ENCODE assay signal across 13 cellular contexts in genomic region chr2:201858267-201858666, GRCh38. TPM values are rescaled to one million over a fixed set of nuclear protein-coding genes. Genes with fewer than 3 reads are reported as not detected.
DNase-seq lines count a peak whose midpoint lies in the region; ATAC-seq and TF ChIP-seq lines count a peak whose summit lies in the region.
"Had no signal": no experiment of that assay in that cellular context is flagged by ENCODE, and none has a peak within 500 bp of the region (broad histone marks: within the 10 kb centered on the region; RNA-seq: fewer than 3 reads in every experiment).

No MANE protein-coding gene starts in this region.

- no peak overlapping the region for H3K27ac ChIP-seq in DOHH2 (ENCODE audit: low read depth, low read length)
- H3K27ac ChIP-seq in Panc1 (ENCODE audit: low read length), result 0 out of 2 replicates have a peak overlapping the region, but pooled peaks have one; percentile 1
- no peak overlapping the region for H3K27ac ChIP-seq in caudate nucleus (ENCODE audit: low read depth, low read length)
- H3K27ac ChIP-seq in PC-3 (ENCODE audit: low read length), result no peak overlapping the region
- H3K27ac ChIP-seq: foreskin keratinocyte had no signal

- H3K9me3 ChIP-seq in DOHH2 (ENCODE audit: control insufficient read depth, insufficient read depth, low read length), result no peaks in the 10 kb centered on the region
- H3K9me3 ChIP-seq in Panc1 (ENCODE audit: control insufficient read depth, insufficient read depth, low read depth, low read length), result no peaks in the 10 kb centered on the region
- H3K9me3 ChIP-seq in iPS-18c (ENCODE audit: control insufficient read depth, insufficient read depth, low read length), result no peaks in the 10 kb centered on the region
- no peaks in the 10 kb centered on the region for H3K9me3 ChIP-seq in PC-3 (ENCODE audit: low read length)

- peak overlapping the region; percentile 27 for H3K27ac Mint-ChIP-seq in osteocyte (ENCODE audit: unreplicated experiment)
- H3K27ac Mint-ChIP-seq: activated B cell treated with CpG ODN at 0.5 μM for 24 hours, T-helper 17 cell had no signal

- no peak overlapping the region for H3K9ac ChIP-seq in PC-3 (ENCODE audit: low read length)

- H3K27me3 Mint-ChIP-seq in osteocyte (ENCODE audit: unreplicated experiment), result no peaks in the 10 kb centered on the region

- no peak overlapping the region for H3K4me3 Mint-ChIP-seq in osteocyte (ENCODE audit: unreplicated experiment)
- H3K4me3 Mint-ChIP-seq: activated B cell treated with CpG ODN at 0.5 μM for 24 hours had no signal

- in situ Hi-C loops in Panc1 (cut with HindIII; ENCODE audit: low pct_unique_long_range_greater_than_20kb, low sequenced_read_pairs), result no loop called here

- TF ChIP-seq CTCF in DOHH2 (IDR thresholded peaks at IDR 0.05; ENCODE audit: low read depth, low read length, poor library complexity, severe bottlenecking) (no peak), Panc1 (IDR thresholded peaks at IDR 0.05) (no peak), osteocyte (IDR thresholded peaks at IDR 0.05) (no peak), PC-3 (conservative IDR thresholded peaks at IDR 0.05; ENCODE audit: low read depth, low read length) (no peak)

- no peak overlapping the region for H2AFZ ChIP-seq in PC-3 (ENCODE audit: low read length)

- peak overlapping the region; percentile 20; the same call in 1 of the 2 replicates for H3K4me2 ChIP-seq in DOHH2 (ENCODE audit: low read length)
- no peak overlapping the region for H3K4me2 ChIP-seq in PC-3 (ENCODE audit: low read length)

- intact Hi-C loops in Panc1 (cut with micrococcal nuclease; ENCODE audit: unreplicated experiment) (no loop called here), PC-3 (cut with micrococcal nuclease) (no loop called here)

- no peaks in the 10 kb centered on the region for H4K20me1 ChIP-seq in DOHH2 (ENCODE audit: control insufficient read depth, insufficient read depth, low read depth, low read length)
- no peaks in the 10 kb centered on the region for H4K20me1 ChIP-seq in PC-3 (ENCODE audit: low read length)

- CTCF ChIA-PET in Panc1 (lab: Charles Lee) (no interaction called here), PC-3 (lab: Charles Lee) (no interaction called here)

- H3K27me3 ChIP-seq in DOHH2 (ENCODE audit: control insufficient read depth, low read length) (peaks cover 29% of the 10 kb centered on the region), Panc1 (ENCODE audit: control insufficient read depth, insufficient read depth, low read length) (no peaks in the 10 kb centered on the region), PC-3 (ENCODE audit: low read length) (no peaks in the 10 kb centered on the region)
- H3K27me3 ChIP-seq: foreskin keratinocyte had no signal

- no peaks in the 10 kb centered on the region for H3K9me3 Mint-ChIP-seq in osteocyte (ENCODE audit: unreplicated experiment)
- H3K9me3 Mint-ChIP-seq: activated B cell treated with CpG ODN at 0.5 μM for 24 hours had no signal

- no peaks in the 10 kb centered on the region for H3K36me3 Mint-ChIP-seq in osteocyte (ENCODE audit: unreplicated experiment)

- no peaks in the 10 kb centered on the region for H3K9me2 ChIP-seq in DOHH2 (replicated peaks; ENCODE audit: control insufficient read depth, low read length)
- no peaks in the 10 kb centered on the region for H3K9me2 ChIP-seq in PC-3 (replicated peaks; ENCODE audit: low read length)

- H3F3A ChIP-seq in DOHH2 (ENCODE audit: control insufficient read depth, insufficient read depth) (no peaks in the 10 kb centered on the region), PC-3 (ENCODE audit: low read length, unreplicated experiment) (no peaks in the 10 kb centered on the region)

- no TSS peak for BruUV-seq in Panc1 (replicated peaks; lab: Mats Ljungman, UMichigan)
- no TSS peak for BruUV-seq in PC-3 (replicated peaks; lab: Mats Ljungman, UMichigan)

- H3K4me1 Mint-ChIP-seq in osteocyte (ENCODE audit: unreplicated experiment), result peaks cover 36% of the 10 kb centered on the region

- H3K79me2 ChIP-seq in DOHH2 (ENCODE audit: control insufficient read depth, low read length) (no peaks in the 10 kb centered on the region), PC-3 (ENCODE audit: low read length) (no peaks in the 10 kb centered on the region)

- POLR2A ChIA-PET in Panc1 (lab: Charles Lee) (no interaction called here), PC-3 (lab: Charles Lee; ENCODE audit: unreplicated experiment) (no interaction called here)

- no peak for DNase-seq in Panc1 (ENCODE audit: low read depth, low spot score)
- DNase-seq in osteocyte (ENCODE audit: extremely low spot score, unreplicated experiment), result no peak
- DNase-seq in midbrain (lab: John Stamatoyannopoulos, UW), result no peak
- no peak for DNase-seq in caudate nucleus (lab: John Stamatoyannopoulos, UW)
- DNase-seq in ureter (ENCODE audit: low spot score), result no peak
- no peak for DNase-seq in PC-3
- DNase-seq: activated B cell treated with CpG ODN at 0.5 μM for 24 hours, left ventricle myocardium superior, SHP77 treated with DMSO at 0.1 percent for 48 hours, T-helper 17 cell had no signal

- H3K36me3 ChIP-seq in DOHH2 (ENCODE audit: control insufficient read depth, low read length) (no peaks in the 10 kb centered on the region), Panc1 (ENCODE audit: control insufficient read depth, insufficient read depth, low read length) (no peaks in the 10 kb centered on the region), PC-3 (ENCODE audit: low read depth, low read length) (no peaks in the 10 kb centered on the region)

- H3K4me3 ChIP-seq in DOHH2 (ENCODE audit: low read length) (no peak overlapping the region), Panc1 (ENCODE audit: low read depth in 2 of 2, low read length in 2 of 2) (no peak overlapping the region), iPS-18c (ENCODE audit: insufficient read depth, low read depth, low read length) (peak overlapping the region; percentile 1; the same call in 1 of the 2 replicates), PC-3 (ENCODE audit: low read length) (no peak overlapping the region)

- ATAC-seq in Panc1 (no peak), PC-3 (no peak)
- ATAC-seq: foreskin keratinocyte, left ventricle myocardium superior, T-helper 17 cell had no signal

- H3K4me1 ChIP-seq in DOHH2 (ENCODE audit: control insufficient read depth, low read length), result peaks cover 8% of the 10 kb centered on the region
- H3K4me1 ChIP-seq in Panc1 (ENCODE audit: control insufficient read depth, insufficient read depth, low read length), result peaks cover 14% of the 10 kb centered on the region; the same call in 1 of the 2 replicates
- peaks cover 22% of the 10 kb centered on the region for H3K4me1 ChIP-seq in PC-3 (ENCODE audit: insufficient read depth, low read length)

RNA-seq across cellular contexts. Expression of gene CDK15, which starts 51.9 kb away (rescaled TPM):
- 4.8 TPM for total RNA-seq in Panc1 (2021; ENCODE audit: unreplicated experiment)
- polyA plus RNA-seq in Panc1 (2012; ENCODE audit: insufficient read length), result 1.3 TPM
- total RNA-seq in osteocyte, result 0.47 and 0.70 TPM in 2 replicates
- 2.3 TPM for total RNA-seq in ureter
- total RNA-seq in PC-3 (2014; rRNA removed), result 2.4 TPM in 1 of 2 replicates, not detected in the other
- total RNA-seq: activated B cell treated with CpG ODN at 0.5 μM for 24 hours, T-helper 17 cell had no signal
